In genomic region chr9:109031241-109031640, GRCh38 we compare ENCODE assay signal across 28 cellular contexts. TPM values are rescaled to one million over a fixed set of nuclear protein-coding genes. Genes with fewer than 3 reads are reported as not detected.
DNase-seq lines count a peak whose midpoint lies in the region; TF ChIP-seq lines count a peak whose summit lies in the region.
"Had no signal": no experiment of that assay in that cellular context is flagged by ENCODE, and none has a peak within 500 bp of the region (broad histone marks: within the 10 kb centered on the region; RNA-seq: fewer than 3 reads in every experiment).

No MANE protein-coding gene starts in this region.

- POLR2A ChIA-PET in GM10248 (lab: Yijun Ruan, JAX) = no interaction called here

- peaks cover 5% of the 10 kb centered on the region for H3K36me3 ChIP-seq in mammary epithelial cell (ENCODE audit: insufficient read depth, low read length)
- H3K36me3 ChIP-seq: ovary had no signal

- H3K9me3 ChIP-seq in mammary epithelial cell (replicated peaks; ENCODE audit: insufficient read depth, low read length) = no peaks in the 10 kb centered on the region
- H3K9me3 ChIP-seq: gastrocnemius medialis, lower lobe of right lung, mucosa of descending colon, ovary, spleen, suprapubic skin had no signal

- no peak for TF ChIP-seq CTCF in AG10803 (conservative IDR thresholded peaks at IDR 0.05; ENCODE audit: low read length)
- no peak for TF ChIP-seq CTCF in mammary epithelial cell (conservative IDR thresholded peaks at IDR 0.05 in 1 of 2, IDR thresholded peaks at IDR 0.05 in 1 of 2; ENCODE audit: extremely low read depth in 1 of 2, insufficient read depth in 1 of 2, low read depth in 1 of 2, low read length in 2 of 2)
- TF ChIP-seq CTCF in foreskin fibroblast (IDR thresholded peaks at IDR 0.05; ENCODE audit: low read depth, low read length) = no peak
- no peak for TF ChIP-seq CTCF in GM10248 (IDR thresholded peaks at IDR 0.05; ENCODE audit: control extremely low read depth, extremely low read depth, low read depth, missing control alignments)

- BruUV-seq in mammary epithelial cell (replicated peaks; lab: Mats Ljungman, UMichigan) = no TSS peak

- peaks cover 8% of the 10 kb centered on the region for H3K79me2 ChIP-seq in mammary epithelial cell (ENCODE audit: insufficient read depth, low read length)

- H3K4me3 ChIP-seq in AG10803 (ENCODE audit: low read length) (no peak overlapping the region), mammary epithelial cell (replicated peaks in 1 of 3; ENCODE audit: insufficient read depth in 1 of 3, low read depth in 2 of 3, low read length in 3 of 3) (no peak overlapping the region), foreskin fibroblast (ENCODE audit: low read depth in 1 of 2, low read length in 2 of 2) (no peak overlapping the region)
- H3K4me3 ChIP-seq: gastrocnemius medialis, lower lobe of right lung, mucosa of descending colon, ovary, SK-N-MC, spleen, suprapubic skin had no signal

- no peak overlapping the region for H3K4me2 ChIP-seq in mammary epithelial cell (ENCODE audit: insufficient read depth, low read depth, low read length)

- H2AFZ ChIP-seq in mammary epithelial cell (ENCODE audit: low read depth, low read length) = no peak overlapping the region

- H3K27me3 ChIP-seq in mammary epithelial cell (ENCODE audit: insufficient read depth, low read length) = no peaks in the 10 kb centered on the region
- H3K27me3 ChIP-seq: gastrocnemius medialis, ovary, spleen, suprapubic skin had no signal

- intact Hi-C loops in mammary epithelial cell (cut with micrococcal nuclease) = no loop called here

- H3K4me1 ChIP-seq in mammary epithelial cell (ENCODE audit: insufficient read depth, low read length) = peaks cover 15% of the 10 kb centered on the region
- H3K4me1 ChIP-seq: suprapubic skin had no signal

- dilution Hi-C loops in mammary epithelial cell (cut with HindIII; ENCODE audit: low sequenced_read_pairs) = no loop called here

- no peak overlapping the region for H3K9ac ChIP-seq in mammary epithelial cell (ENCODE audit: insufficient read depth, low read length)

- in situ Hi-C loops in mammary epithelial cell (cut with MboI; ENCODE audit: low sequenced_read_pairs in 2 of 2) = no loop called here

- DNase-seq in AG10803 (ENCODE audit: low read depth) = peak; percentile 23
- peak; percentile 20 for DNase-seq in LHCN-M2 (ENCODE audit: low read depth)
- peak; percentile 59 for DNase-seq in mammary epithelial cell
- DNase-seq in foreskin fibroblast = peak; percentile 36 to 76
- DNase-seq in amygdala (lab: John Stamatoyannopoulos, UW) = no peak
- no peak for DNase-seq in hippocampal formation (lab: John Stamatoyannopoulos, UW)
- DNase-seq in GM10248 (ENCODE audit: extremely low spot score) = no peak
- no peak for DNase-seq in GM19238 (ENCODE audit: insufficient read length, low spot score)
- DNase-seq: ACHN; activated gamma-delta T cell; activated T-cell treated with anti-CD3 and anti-CD28 coated beads, Interleukin-2, amount 50 U/mL, for 1 hour; C1 segment of cervical spinal cord; central memory CD4-positive, alpha-beta T cell; DND-41; gastrocnemius medialis; HFFc6; islet precursor cell; lower lobe of right lung; MM.1S; mucosa of descending colon; NCI-H146; NCI-H2171; ovary; spleen; stimulated activated CD4-positive, alpha-beta T cell treated with anti-CD3 and anti-CD28 coated beads, Interleukin-4, amount 100 ng/mL, for 1 hour; T-helper 17 cell had no signal

- H3K27ac ChIP-seq in mammary epithelial cell (ENCODE audit: insufficient read depth, low read depth, low read length) = no peak overlapping the region
- H3K27ac ChIP-seq: gastrocnemius medialis, lower lobe of right lung, ovary, SK-N-MC, spleen, suprapubic skin had no signal

- H4K20me1 ChIP-seq in mammary epithelial cell (ENCODE audit: insufficient read depth, low read length) = no peaks in the 10 kb centered on the region

- WGBS in mammary epithelial cell (ENCODE audit: low coverage, missing lambda C conversion rate) = 81% methylated on average over 3 of the region's 3 CpGs

- CTCF ChIA-PET in mammary epithelial cell (lab: Charles Lee; ENCODE audit: low non-redundant PET) (no interaction called here), GM10248 (lab: Yijun Ruan, JAX) (no interaction called here)

RNA-seq across cellular contexts. Expression of gene CTNNAL1, which starts 17.9 kb away (rescaled TPM):
- 72.3 and 72.8 TPM in 2 replicates for total RNA-seq in LHCN-M2 (2014; rRNA removed)
- 24.3 TPM for polyA plus RNA-seq in LHCN-M2 (2012)
- 10 to 100 TPM; 43.7 to 82.2 TPM for total RNA-seq in mammary epithelial cell
- 71.4 TPM for polyA plus RNA-seq in mammary epithelial cell
- 43.8 TPM for polyA minus RNA-seq in mammary epithelial cell

Comparison
In these comparisons a context has a peak if more than half of its experiments do, and no peak if none do; other contexts are left out.
1. DNase-seq: peak in AG10803 (single experiment), LHCN-M2 (single experiment), mammary epithelial cell (single experiment) and foreskin fibroblast (2 of 2); none in amygdala (0 of 56), hippocampal formation (0 of 2), GM10248 (single experiment) and GM19238 (single experiment).